Comparison of ENCODE assay signal across 10 cellular contexts in the genomic region with DNA sequence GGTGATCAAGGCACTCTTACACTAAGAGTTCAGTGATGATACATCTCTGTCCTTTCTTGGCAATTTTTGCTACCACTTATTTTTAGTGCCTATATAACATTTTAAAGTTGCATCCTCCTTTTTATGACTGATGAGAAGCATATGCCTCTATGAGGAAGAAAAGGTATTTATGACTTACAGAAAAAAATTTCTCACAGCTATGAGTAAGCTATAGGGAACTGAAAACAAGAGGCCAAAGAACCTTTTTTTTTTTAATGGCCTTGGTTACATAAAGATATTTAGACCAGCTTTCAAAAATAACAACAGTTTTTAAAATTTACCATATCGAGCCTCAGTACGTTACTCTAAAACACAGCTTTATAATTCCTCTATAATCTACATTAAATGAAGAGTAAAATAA.
A peak's percentile ranks its signal among the peaks of the same experiment; 100 is the strongest.
DNase-seq lines count a peak whose midpoint lies in the region; ATAC-seq lines count a peak whose summit lies in the region.
"Had no signal": no experiment of that assay in that cellular context is flagged by ENCODE, and none has a peak within 500 bp of the region (broad histone marks: within the 10 kb centered on the region; RNA-seq: fewer than 3 reads in every experiment).

No MANE protein-coding gene starts in this region.

- peaks cover 26% of the 10 kb centered on the region for H3K4me1 Mint-ChIP-seq in stimulated activated memory B cell treated with anti-CD40 and anti-IgM and Interleukin-4, amounts not matched to agents 10 μg/mL and 1 μg/mL and 100 μg/mL, for 72 hours

- H3K27ac Mint-ChIP-seq in stimulated activated memory B cell treated with anti-CD40 and anti-IgM and Interleukin-4, amounts not matched to agents 10 μg/mL and 1 μg/mL and 100 μg/mL, for 72 hours = peak overlapping the region; percentile 64
- H3K27ac Mint-ChIP-seq: activated CD8-positive, alpha-beta T cell treated with anti-CD3 and anti-CD28 coated beads, Interleukin-2, amount 10 ng/mL, durations not matched to agents 7 days and 5 days had no signal

- no peaks in the 10 kb centered on the region for H3K27me3 Mint-ChIP-seq in stimulated activated memory B cell treated with anti-CD40 and anti-IgM and Interleukin-4, amounts not matched to agents 10 μg/mL and 1 μg/mL and 100 μg/mL, for 72 hours

- peak; percentile 75 for ATAC-seq in GM19025 (IDR thresholded peaks at IDR 0.05; ENCODE audit: low read depth, unreplicated experiment)
- peak; percentile 90 for ATAC-seq in HG02610 (IDR thresholded peaks at IDR 0.05; ENCODE audit: unreplicated experiment)
- peak; percentile 75 for ATAC-seq in HG03457 (IDR thresholded peaks at IDR 0.05; ENCODE audit: unreplicated experiment)
- peak; percentile 86 for ATAC-seq in stimulated activated memory B cell treated with anti-CD40 and anti-IgM and Interleukin-4, amounts not matched to agents 10 μg/mL and 1 μg/mL and 100 μg/mL, for 72 hours
- ATAC-seq: activated CD8-positive, alpha-beta T cell treated with anti-CD3 and anti-CD28 coated beads, Interleukin-2, amount 10 ng/mL, durations not matched to agents 7 days and 5 days had no signal

- peaks cover 6% of the 10 kb centered on the region for H3K36me3 Mint-ChIP-seq in stimulated activated memory B cell treated with anti-CD40 and anti-IgM and Interleukin-4, amounts not matched to agents 10 μg/mL and 1 μg/mL and 100 μg/mL, for 72 hours

- H3K4me3 Mint-ChIP-seq in stimulated activated memory B cell treated with anti-CD40 and anti-IgM and Interleukin-4, amounts not matched to agents 10 μg/mL and 1 μg/mL and 100 μg/mL, for 72 hours = no peak overlapping the region
- H3K4me3 Mint-ChIP-seq: activated CD8-positive, alpha-beta T cell treated with anti-CD3 and anti-CD28 coated beads, Interleukin-2, amount 10 ng/mL, durations not matched to agents 7 days and 5 days had no signal

- H3K9me3 Mint-ChIP-seq in stimulated activated memory B cell treated with anti-CD40 and anti-IgM and Interleukin-4, amounts not matched to agents 10 μg/mL and 1 μg/mL and 100 μg/mL, for 72 hours = no peaks in the 10 kb centered on the region

- DNase-seq in medulla oblongata (ENCODE audit: extremely low spot score) (no peak), NCI-H2081 (lab: John Stamatoyannopoulos, UW) (no peak)
- no peak for DNase-seq in activated CD4-positive, CD25-positive, alpha-beta regulatory T cell (lab: John Stamatoyannopoulos, UW)
- DNase-seq: activated CD8-positive, alpha-beta T cell treated with anti-CD3 and anti-CD28 coated beads, Interleukin-2, amount 10 ng/mL, durations not matched to agents 7 days and 5 days; amygdala; DMS79 treated with DMSO at 0.1 percent for 48 hours had no signal
